23 cellular contexts compared by ENCODE assay signal in genomic region chrX:7362111-7362510, GRCh38.
"Had no signal": no experiment of that assay in that cellular context is flagged by ENCODE, and none has a peak within 500 bp of the region (broad histone marks: within the 10 kb centered on the region; RNA-seq: fewer than 3 reads in every experiment).

No MANE protein-coding gene starts in this region.

- H3K9me3 ChIP-seq: gastrocnemius medialis, lower lobe of right lung, neutrophil, right lobe of liver, thoracic aorta, tibial nerve, upper lobe of right lung, uterus had no signal

- H3K4me1 ChIP-seq: gastrocnemius medialis, lower lobe of right lung, parathyroid adenoma, right lobe of liver, tibial nerve, upper lobe of right lung, uterus had no signal

- ATAC-seq: gastrocnemius medialis; left ventricle myocardium superior; lower lobe of right lung; naive thymus-derived CD8-positive, alpha-beta T cell; right lobe of liver; stimulated activated naive B cell treated with anti-CD40 and anti-IgM and Interleukin-4, amounts not matched to agents 10 μg/mL and 1 μg/mL and 100 μg/mL, for 72 hours; upper lobe of right lung had no signal

- H3K9me3 Mint-ChIP-seq: stimulated activated naive CD8-positive, alpha-beta T cell treated with anti-CD3 and anti-CD28 coated beads, Interleukin-15, Interleukin-2, amounts not matched to agents 100 ng/mL and 50 ng/mL, for 24 hours had no signal

- H3K36me3 ChIP-seq: gastrocnemius medialis, lower lobe of right lung, neutrophil, right lobe of liver, thoracic aorta, tibial nerve, upper lobe of right lung, uterus had no signal

- DNase-seq: effector CD8-positive, alpha-beta T cell; gastrocnemius medialis; head of caudate nucleus; left ventricle myocardium superior; lower lobe of right lung; naive thymus-derived CD8-positive, alpha-beta T cell; nephron progenitor cell; right lobe of liver; small intestine; stimulated activated CD4-positive, alpha-beta T cell treated with anti-CD3 and anti-CD28 coated beads, Interleukin-15, amount 100 ng/mL, for 24 hours; stimulated activated CD4-positive, alpha-beta T cell treated with anti-CD3 and anti-CD28 coated beads, Interleukin-2, amount 100 ng/mL, for 48 hours; stimulated activated naive B cell treated with anti-CD40 and anti-IgM and Interleukin-4, amounts not matched to agents 10 μg/mL and 1 μg/mL and 100 μg/mL, for 72 hours; upper lobe of right lung; uterus had no signal

- H3K9ac ChIP-seq: parathyroid adenoma had no signal

- H3K79me2 ChIP-seq: parathyroid adenoma had no signal

- H3K27me3 ChIP-seq: gastrocnemius medialis, neutrophil, right lobe of liver, tibial nerve, upper lobe of right lung, uterus had no signal

- H3K4me3 ChIP-seq: gastrocnemius medialis, lower lobe of right lung, right lobe of liver, thoracic aorta, tibial nerve, upper lobe of right lung, uterus had no signal

- H3K4me3 Mint-ChIP-seq: dendritic cell treated with granulocyte-macrophage colony-stimulating factor and Interleukin-4, amounts not matched to agents 40 ng/mL and 50 ng/mL, for 4 days; naive thymus-derived CD8-positive, alpha-beta T cell; nephron progenitor cell; stimulated activated naive B cell treated with anti-CD40 and anti-IgM and Interleukin-4, amounts not matched to agents 10 μg/mL and 1 μg/mL and 100 μg/mL, for 72 hours; stimulated activated naive CD8-positive, alpha-beta T cell treated with anti-CD3 and anti-CD28 coated beads, Interleukin-15, Interleukin-2, amounts not matched to agents 100 ng/mL and 50 ng/mL, for 24 hours had no signal

- FAIRE-seq: endothelial cell of umbilical vein, keratinocyte, small intestine had no signal

- H2AFZ ChIP-seq: parathyroid adenoma had no signal

- H3K27me3 Mint-ChIP-seq: dendritic cell treated with granulocyte-macrophage colony-stimulating factor and Interleukin-4, amounts not matched to agents 40 ng/mL and 50 ng/mL, for 4 days; stimulated activated naive B cell treated with anti-CD40 and anti-IgM and Interleukin-4, amounts not matched to agents 10 μg/mL and 1 μg/mL and 100 μg/mL, for 72 hours; stimulated activated naive CD8-positive, alpha-beta T cell treated with anti-CD3 and anti-CD28 coated beads, Interleukin-15, Interleukin-2, amounts not matched to agents 100 ng/mL and 50 ng/mL, for 24 hours had no signal

- H3K27ac Mint-ChIP-seq: dendritic cell treated with granulocyte-macrophage colony-stimulating factor and Interleukin-4, amounts not matched to agents 40 ng/mL and 50 ng/mL, for 4 days; naive thymus-derived CD8-positive, alpha-beta T cell; progenitor cell of endocrine pancreas; stimulated activated naive B cell treated with anti-CD40 and anti-IgM and Interleukin-4, amounts not matched to agents 10 μg/mL and 1 μg/mL and 100 μg/mL, for 72 hours; stimulated activated naive CD8-positive, alpha-beta T cell treated with anti-CD3 and anti-CD28 coated beads, Interleukin-15, Interleukin-2, amounts not matched to agents 100 ng/mL and 50 ng/mL, for 24 hours had no signal

- H3K4me1 Mint-ChIP-seq: naive thymus-derived CD8-positive, alpha-beta T cell; nephron progenitor cell; stimulated activated naive B cell treated with anti-CD40 and anti-IgM and Interleukin-4, amounts not matched to agents 10 μg/mL and 1 μg/mL and 100 μg/mL, for 72 hours had no signal

- H3K36me3 Mint-ChIP-seq: naive thymus-derived CD8-positive, alpha-beta T cell had no signal

- H3K27ac ChIP-seq: gastrocnemius medialis, lower lobe of right lung, neutrophil, parathyroid adenoma, right lobe of liver, thoracic aorta, tibial nerve, upper lobe of right lung, uterus had no signal
